In the genomic region with DNA sequence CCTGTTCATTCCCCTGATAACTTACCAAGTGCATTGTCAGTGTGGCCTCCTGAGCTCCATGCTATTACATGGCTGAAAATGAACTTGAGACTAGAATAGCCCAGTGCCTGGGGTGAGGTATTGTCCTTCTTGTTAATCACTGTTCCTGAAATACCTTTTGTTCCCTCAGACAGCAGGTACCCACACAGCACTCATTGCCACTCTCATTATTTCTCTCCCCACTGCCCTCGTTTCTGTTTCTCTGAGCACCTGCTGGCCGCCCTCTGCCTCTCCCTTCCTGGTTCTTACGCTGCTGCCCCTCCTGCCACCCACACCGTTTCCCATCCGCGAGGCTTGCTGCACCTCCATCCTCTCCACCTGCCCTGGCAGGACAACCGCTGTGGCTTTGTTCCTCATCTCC, we compare ENCODE assay signal across 22 cellular contexts. TPM values are rescaled to one million over a fixed set of nuclear protein-coding genes. Genes with fewer than 3 reads are reported as not detected.
A peak's percentile ranks its signal among the peaks of the same experiment; 100 is the strongest.
DNase-seq lines count a peak whose midpoint lies in the region; ATAC-seq and TF ChIP-seq lines count a peak whose summit lies in the region.
"Had no signal": no experiment of that assay in that cellular context is flagged by ENCODE, and none has a peak within 500 bp of the region (broad histone marks: within the 10 kb centered on the region; RNA-seq: fewer than 3 reads in every experiment).

No MANE protein-coding gene starts in this region.

- peaks cover 19% of the 10 kb centered on the region for H3K4me1 Mint-ChIP-seq in WTC11
- peaks cover 7% of the 10 kb centered on the region for H3K4me1 Mint-ChIP-seq in stimulated activated effector memory CD8-positive, alpha-beta T cell treated with anti-CD3 and anti-CD28 coated beads, Interleukin-12 subunit alpha, Interleukin-12 subunit beta, amount 100 ng/mL, for 72 hours

- peak overlapping the region; percentile 13; the same call in 1 of the 2 replicates for H3K27ac Mint-ChIP-seq in WTC11
- peak overlapping the region; percentile 70 for H3K27ac Mint-ChIP-seq in stimulated activated effector memory CD8-positive, alpha-beta T cell treated with anti-CD3 and anti-CD28 coated beads, Interleukin-12 subunit alpha, Interleukin-12 subunit beta, amount 100 ng/mL, for 72 hours
- H3K27ac Mint-ChIP-seq: activated CD8-positive, alpha-beta memory T cell treated with anti-CD3 and anti-CD28 coated beads, Interleukin-2, amount 10 ng/mL, durations not matched to agents 7 days and 5 days; mesothelial cell of epicardium; nephron had no signal

- CTCF ChIA-PET in WTC11 (lab: Charles Lee): interaction anchor here (1.5 kb wide), 1 partner anchor 9 kb away, joined by 9 read pairs; no protein-coding TSS in a partner anchor

- intact Hi-C loops in left ventricle myocardium superior (cut with micrococcal nuclease): no loop called here
- intact Hi-C loops in Right ventricle myocardium superior (cut with DNase I): no loop called here

- H3K36me3 Mint-ChIP-seq in WTC11: no peaks in the 10 kb centered on the region
- peaks cover 92% of the 10 kb centered on the region for H3K36me3 Mint-ChIP-seq in stimulated activated effector memory CD8-positive, alpha-beta T cell treated with anti-CD3 and anti-CD28 coated beads, Interleukin-12 subunit alpha, Interleukin-12 subunit beta, amount 100 ng/mL, for 72 hours

- no peak for TF ChIP-seq CTCF in WTC11 (IDR thresholded peaks at IDR 0.05)

- ATAC-seq in left ventricle myocardium superior (peak; percentile 41), Right ventricle myocardium superior (ENCODE audit: poor library complexity) (no peak), WTC11 (no peak), HG02798 (IDR thresholded peaks at IDR 0.05; ENCODE audit: poor library complexity, unreplicated experiment) (no peak), HG03175 (IDR thresholded peaks at IDR 0.05; ENCODE audit: unreplicated experiment) (no peak)
- no peak for ATAC-seq in stimulated activated effector memory CD8-positive, alpha-beta T cell treated with anti-CD3 and anti-CD28 coated beads, Interleukin-12 subunit alpha, Interleukin-12 subunit beta, amount 100 ng/mL, for 72 hours
- ATAC-seq: activated CD4-positive, CD25-positive, alpha-beta regulatory T cell treated with anti-CD3 and anti-CD28 coated beads, Interleukin-2, amount 50 U/mL, for 24 hours; activated CD8-positive, alpha-beta memory T cell treated with anti-CD3 and anti-CD28 coated beads, Interleukin-2, amount 10 ng/mL, durations not matched to agents 7 days and 5 days had no signal

- DNase-seq in left ventricle myocardium superior: no peak
- DNase-seq in Right ventricle myocardium superior: no peak
- DNase-seq in NCI-H146 treated with DMSO at 0.1 percent for 48 hours (lab: John Stamatoyannopoulos, UW; ENCODE audit: unreplicated experiment): peak; percentile 96
- DNase-seq in WTC11 (ENCODE audit: low spot score): no peak
- DNase-seq in stimulated activated effector memory CD8-positive, alpha-beta T cell treated with anti-CD3 and anti-CD28 coated beads, Interleukin-12 subunit alpha, Interleukin-12 subunit beta, amount 100 ng/mL, for 72 hours (ENCODE audit: low spot score in 2 of 2): no peak
- no peak for DNase-seq in central memory CD4-positive, alpha-beta T cell
- DNase-seq: activated CD8-positive, alpha-beta memory T cell treated with anti-CD3 and anti-CD28 coated beads, Interleukin-2, amount 10 ng/mL, durations not matched to agents 7 days and 5 days; activated effector memory CD4-positive, alpha-beta T cell treated with Interleukin-2 at 50 U/mL for 16 hours; EL; NCI-H187 treated with DMSO at 0.1 percent for 48 hours; PC-9; SJCRH30; stimulated activated CD4-positive, alpha-beta T cell treated with anti-CD3 and anti-CD28 coated beads, Interleukin-2, amount 100 ng/mL, for 24 hours; stomach; T-helper 9 cell; trophoblast cell had no signal

- POLR2A ChIA-PET in WTC11 (lab: Charles Lee): no interaction called here

- H3K9me3 Mint-ChIP-seq in WTC11: no peaks in the 10 kb centered on the region
- H3K9me3 Mint-ChIP-seq in stimulated activated effector memory CD8-positive, alpha-beta T cell treated with anti-CD3 and anti-CD28 coated beads, Interleukin-12 subunit alpha, Interleukin-12 subunit beta, amount 100 ng/mL, for 72 hours: no peaks in the 10 kb centered on the region
- H3K9me3 Mint-ChIP-seq: central memory CD8-positive, alpha-beta T cell; mesothelial cell of epicardium; nephron had no signal

- H3K4me3 Mint-ChIP-seq in WTC11: no peak overlapping the region
- H3K4me3 Mint-ChIP-seq in stimulated activated effector memory CD8-positive, alpha-beta T cell treated with anti-CD3 and anti-CD28 coated beads, Interleukin-12 subunit alpha, Interleukin-12 subunit beta, amount 100 ng/mL, for 72 hours: no peak overlapping the region
- H3K4me3 Mint-ChIP-seq: activated CD8-positive, alpha-beta memory T cell treated with anti-CD3 and anti-CD28 coated beads, Interleukin-2, amount 10 ng/mL, durations not matched to agents 7 days and 5 days; central memory CD8-positive, alpha-beta T cell; mesothelial cell of epicardium; nephron had no signal

- H3K27me3 Mint-ChIP-seq in WTC11 (ENCODE audit: low read depth): no peaks in the 10 kb centered on the region
- H3K27me3 Mint-ChIP-seq: activated CD8-positive, alpha-beta memory T cell treated with anti-CD3 and anti-CD28 coated beads, Interleukin-2, amount 10 ng/mL, durations not matched to agents 7 days and 5 days; central memory CD8-positive, alpha-beta T cell had no signal

TF ChIP-seq in WTC11, 78 proteins besides CTCF, POLR2A, EP300 and RAD21 (continues in another document):
- no peak for TF ChIP-seq JAZF1 (CRISPR knock-in tag; IDR thresholded peaks at IDR 0.05)
- no peak for TF ChIP-seq ZNF232 (CRISPR knock-in tag; IDR thresholded peaks at IDR 0.05)
- TF ChIP-seq, protein P1, sequence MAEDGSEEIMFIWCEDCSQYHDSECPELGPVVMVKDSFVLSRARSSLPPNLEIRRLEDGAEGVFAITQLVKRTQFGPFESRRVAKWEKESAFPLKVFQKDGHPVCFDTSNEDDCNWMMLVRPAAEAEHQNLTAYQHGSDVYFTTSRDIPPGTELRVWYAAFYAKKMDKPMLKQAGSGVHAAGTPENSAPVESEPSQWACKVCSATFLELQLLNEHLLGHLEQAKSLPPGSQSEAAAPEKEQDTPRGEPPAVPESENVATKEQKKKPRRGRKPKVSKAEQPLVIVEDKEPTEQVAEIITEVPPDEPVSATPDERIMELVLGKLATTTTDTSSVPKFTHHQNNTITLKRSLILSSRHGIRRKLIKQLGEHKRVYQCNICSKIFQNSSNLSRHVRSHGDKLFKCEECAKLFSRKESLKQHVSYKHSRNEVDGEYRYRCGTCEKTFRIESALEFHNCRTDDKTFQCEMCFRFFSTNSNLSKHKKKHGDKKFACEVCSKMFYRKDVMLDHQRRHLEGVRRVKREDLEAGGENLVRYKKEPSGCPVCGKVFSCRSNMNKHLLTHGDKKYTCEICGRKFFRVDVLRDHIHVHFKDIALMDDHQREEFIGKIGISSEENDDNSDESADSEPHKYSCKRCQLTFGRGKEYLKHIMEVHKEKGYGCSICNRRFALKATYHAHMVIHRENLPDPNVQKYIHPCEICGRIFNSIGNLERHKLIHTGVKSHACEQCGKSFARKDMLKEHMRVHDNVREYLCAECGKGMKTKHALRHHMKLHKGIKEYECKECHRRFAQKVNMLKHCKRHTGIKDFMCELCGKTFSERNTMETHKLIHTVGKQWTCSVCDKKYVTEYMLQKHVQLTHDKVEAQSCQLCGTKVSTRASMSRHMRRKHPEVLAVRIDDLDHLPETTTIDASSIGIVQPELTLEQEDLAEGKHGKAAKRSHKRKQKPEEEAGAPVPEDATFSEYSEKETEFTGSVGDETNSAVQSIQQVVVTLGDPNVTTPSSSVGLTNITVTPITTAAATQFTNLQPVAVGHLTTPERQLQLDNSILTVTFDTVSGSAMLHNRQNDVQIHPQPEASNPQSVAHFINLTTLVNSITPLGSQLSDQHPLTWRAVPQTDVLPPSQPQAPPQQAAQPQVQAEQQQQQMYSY (CRISPR knock-in tag; IDR thresholded peaks at IDR 0.05): no peak
- TF ChIP-seq, protein P2, sequence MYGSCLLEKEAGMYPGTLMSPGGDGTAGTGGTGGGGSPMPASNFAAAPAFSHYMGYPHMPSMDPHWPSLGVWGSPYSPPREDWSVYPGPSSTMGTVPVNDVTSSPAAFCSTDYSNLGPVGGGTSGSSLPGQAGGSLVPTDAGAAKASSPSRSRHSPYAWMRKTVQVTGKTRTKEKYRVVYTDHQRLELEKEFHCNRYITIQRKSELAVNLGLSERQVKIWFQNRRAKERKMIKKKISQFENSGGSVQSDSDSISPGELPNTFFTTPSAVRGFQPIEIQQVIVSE (CRISPR knock-in tag; IDR thresholded peaks at IDR 0.05; ENCODE audit: borderline replicate concordance): no peak
- no peak for TF ChIP-seq ZNF219 (CRISPR knock-in tag; IDR thresholded peaks at IDR 0.05; ENCODE audit: borderline replicate concordance)
- TF ChIP-seq, protein P3, sequence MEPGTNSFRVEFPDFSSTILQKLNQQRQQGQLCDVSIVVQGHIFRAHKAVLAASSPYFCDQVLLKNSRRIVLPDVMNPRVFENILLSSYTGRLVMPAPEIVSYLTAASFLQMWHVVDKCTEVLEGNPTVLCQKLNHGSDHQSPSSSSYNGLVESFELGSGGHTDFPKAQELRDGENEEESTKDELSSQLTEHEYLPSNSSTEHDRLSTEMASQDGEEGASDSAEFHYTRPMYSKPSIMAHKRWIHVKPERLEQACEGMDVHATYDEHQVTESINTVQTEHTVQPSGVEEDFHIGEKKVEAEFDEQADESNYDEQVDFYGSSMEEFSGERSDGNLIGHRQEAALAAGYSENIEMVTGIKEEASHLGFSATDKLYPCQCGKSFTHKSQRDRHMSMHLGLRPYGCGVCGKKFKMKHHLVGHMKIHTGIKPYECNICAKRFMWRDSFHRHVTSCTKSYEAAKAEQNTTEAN (CRISPR knock-in tag; IDR thresholded peaks at IDR 0.05): no peak

RNA-seq across cellular contexts. Expression of a gene that starts 25.9 kb away (rescaled TPM):
- total RNA-seq in left ventricle myocardium superior (34.9 TPM), Right ventricle myocardium superior (30.7 TPM), WTC11 (2021) (52.3 to 54.9 TPM (median 54.1 TPM) in 3 replicates)

RNA-seq across cellular contexts. Expression of a gene that starts 36.9 kb away (rescaled TPM):
- total RNA-seq in left ventricle myocardium superior (123 TPM), Right ventricle myocardium superior (114 TPM), WTC11 (2021) (125 to 134 TPM (median 130 TPM) in 3 replicates)

RNA-seq across cellular contexts. Expression of a gene that starts 46.4 kb away (rescaled TPM):
- total RNA-seq in left ventricle myocardium superior (not detected), Right ventricle myocardium superior (not detected), WTC11 (2021) (12.2 to 12.9 TPM (median 12.2 TPM) in 3 replicates)
- total RNA-seq: stomach had no signal

RNA-seq across cellular contexts. Expression of a gene that starts 57.4 kb away (rescaled TPM):
- total RNA-seq in left ventricle myocardium superior: 41.1 TPM
- total RNA-seq in Right ventricle myocardium superior: 38.4 TPM
- total RNA-seq in WTC11 (2021): 86.0 to 86.9 TPM (median 86.4 TPM) in 3 replicates

Comparison
In these comparisons a context has a peak if more than half of its experiments do, and no peak if none do; other contexts are left out.
1. RNA of a gene that starts 46.4 kb away (total RNA-seq): 12.2 to 12.9 TPM in WTC11; not detected in Right ventricle myocardium superior (single experiment) and not detected in left ventricle myocardium superior (single experiment); every median in the first group is over 10 times any median in the second.